8 cellular contexts compared by ENCODE assay signal in the genomic region with DNA sequence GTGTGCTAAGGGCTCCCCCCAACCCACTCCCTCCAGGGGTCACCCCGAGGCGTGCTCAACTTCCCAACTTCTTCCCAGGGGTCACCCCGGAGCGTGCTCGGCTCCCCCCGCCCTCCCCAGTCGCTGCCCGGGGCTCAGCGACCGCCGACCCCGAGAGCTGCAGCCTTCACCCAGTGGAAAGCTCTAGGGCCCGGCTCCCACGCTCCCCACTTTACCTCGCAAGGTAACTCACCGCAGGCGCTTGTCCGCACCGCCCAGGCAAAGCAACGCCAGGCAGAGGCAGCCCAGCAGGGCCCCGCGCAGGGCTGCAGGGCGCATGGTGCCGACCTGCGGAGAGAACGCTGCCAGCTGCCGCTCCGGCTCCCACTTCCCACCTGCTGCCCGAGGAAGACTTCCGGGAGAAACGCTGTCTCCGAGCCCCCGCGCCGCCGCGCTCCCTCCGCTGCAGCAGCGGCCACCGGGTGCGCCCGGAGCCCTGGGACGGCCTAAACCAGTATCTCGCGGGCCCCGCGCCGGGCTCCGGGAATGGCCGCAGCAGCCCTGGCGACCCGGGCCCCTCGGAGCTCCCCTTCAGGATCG. TPM values are rescaled to one million over a fixed set of nuclear protein-coding genes. Genes with fewer than 3 reads are reported as not detected.
DNase-seq lines count a peak whose midpoint lies in the region; ATAC-seq and TF ChIP-seq lines count a peak whose summit lies in the region.

No MANE protein-coding gene starts in this region.

- peaks cover 19% of the 10 kb centered on the region for H3K36me3 Mint-ChIP-seq in activated T-helper 2 cell treated with anti-CD3 and anti-CD28 coated beads, Interferon-gamma antibody, Interleukin-2, Interleukin-4, amounts not matched to agents 10 μg/mL and 5 μg/mL and 100 μg/mL, durations not matched to agents 14 hours and 24 hours and 36 hours (ENCODE audit: low read depth)

- no peaks in the 10 kb centered on the region for H3K9me3 Mint-ChIP-seq in activated T-helper 2 cell treated with anti-CD3 and anti-CD28 coated beads, Interferon-gamma antibody, Interleukin-2, Interleukin-4, amounts not matched to agents 10 μg/mL and 5 μg/mL and 100 μg/mL, durations not matched to agents 14 hours and 24 hours and 36 hours

- intact Hi-C loops in activated T-helper 2 cell treated with anti-CD3 and anti-CD28 coated beads, Interferon-gamma antibody, Interleukin-2, Interleukin-4, amounts not matched to agents 10 μg/mL and 5 μg/mL and 100 μg/mL, durations not matched to agents 14 hours and 24 hours and 36 hours (cut with micrococcal nuclease): loop anchor here (1.0 to 10.0 kb wide), 2 partner anchors 13 to 1329 kb away; no protein-coding TSS in a partner anchor

- no peak for TF ChIP-seq RAD21 in Ishikawa (IDR thresholded peaks at IDR 0.05; ENCODE audit: low read depth)

- peak overlapping the region; percentile 76 for H3K27ac Mint-ChIP-seq in activated T-helper 2 cell treated with anti-CD3 and anti-CD28 coated beads, Interferon-gamma antibody, Interleukin-2, Interleukin-4, amounts not matched to agents 10 μg/mL and 5 μg/mL and 100 μg/mL, durations not matched to agents 14 hours and 24 hours and 36 hours

- H3K4me1 Mint-ChIP-seq in activated T-helper 2 cell treated with anti-CD3 and anti-CD28 coated beads, Interferon-gamma antibody, Interleukin-2, Interleukin-4, amounts not matched to agents 10 μg/mL and 5 μg/mL and 100 μg/mL, durations not matched to agents 14 hours and 24 hours and 36 hours (ENCODE audit: low read depth): peaks cover 75% of the 10 kb centered on the region

- TF ChIP-seq EP300 in Ishikawa (IDR thresholded peaks at IDR 0.05; ENCODE audit: borderline replicate concordance): no peak

- no peak for TF ChIP-seq POLR2A in erythroblast (IDR thresholded peaks at IDR 0.05; ENCODE audit: low read length)

- peak; percentile 51 for DNase-seq in DMS53 treated with DMSO at 0.1 percent for 48 hours (lab: John Stamatoyannopoulos, UW; ENCODE audit: unreplicated experiment)
- no peak for DNase-seq in activated T-helper 2 cell treated with anti-CD3 and anti-CD28 coated beads, Interferon-gamma antibody, Interleukin-2, Interleukin-4, amounts not matched to agents 10 μg/mL and 5 μg/mL and 100 μg/mL, durations not matched to agents 14 hours and 24 hours and 36 hours (ENCODE audit: low spot score)
- peak; percentile 53 for DNase-seq in hepatic stellate cell (ENCODE audit: low spot score)
- DNase-seq in skeletal muscle cell (ENCODE audit: low read depth): no peak
- DNase-seq in erythroblast (lab: John Stamatoyannopoulos, UW): no peak
- no peak for DNase-seq in hippocampal formation (lab: John Stamatoyannopoulos, UW)

- peak overlapping the region; percentile 96 for H3K4me3 Mint-ChIP-seq in activated T-helper 2 cell treated with anti-CD3 and anti-CD28 coated beads, Interferon-gamma antibody, Interleukin-2, Interleukin-4, amounts not matched to agents 10 μg/mL and 5 μg/mL and 100 μg/mL, durations not matched to agents 14 hours and 24 hours and 36 hours (ENCODE audit: low read depth)

- H3K4me3 ChIP-seq in skeletal muscle cell (ENCODE audit: low read depth, low read length): peak overlapping the region; percentile 78

- peak; percentile 7 for ATAC-seq in GM21360 (IDR thresholded peaks at IDR 0.05; ENCODE audit: unreplicated experiment)

- no peaks in the 10 kb centered on the region for H3K27me3 Mint-ChIP-seq in activated T-helper 2 cell treated with anti-CD3 and anti-CD28 coated beads, Interferon-gamma antibody, Interleukin-2, Interleukin-4, amounts not matched to agents 10 μg/mL and 5 μg/mL and 100 μg/mL, durations not matched to agents 14 hours and 24 hours and 36 hours (ENCODE audit: low read depth)

TF ChIP-seq in Ishikawa, 13 proteins besides CTCF, POLR2A, EP300 and RAD21:
- TF ChIP-seq MAX (IDR thresholded peaks at IDR 0.05): peak; percentile 14; the same call in 1 of the 2 replicates
- TF ChIP-seq EGR1 (IDR thresholded peaks at IDR 0.05): no peak
- TF ChIP-seq USF1 (IDR thresholded peaks at IDR 0.05): no peak
- TF ChIP-seq NFIC (IDR thresholded peaks at IDR 0.05): no peak
- TF ChIP-seq ZBTB7A (IDR thresholded peaks at IDR 0.05; ENCODE audit: low read depth): no peak
- no peak for TF ChIP-seq FOXM1 (IDR thresholded peaks at IDR 0.05; ENCODE audit: borderline replicate concordance, low read depth)
- TF ChIP-seq TCF12 (IDR thresholded peaks at IDR 0.05; ENCODE audit: low read depth): no peak
- TF ChIP-seq CEBPB (IDR thresholded peaks at IDR 0.05): no peak

RNA-seq across cellular contexts. Expression of gene RNASET2, which starts 0.4 kb away (rescaled TPM):
- total RNA-seq in activated T-helper 2 cell treated with anti-CD3 and anti-CD28 coated beads, Interferon-gamma antibody, Interleukin-2, Interleukin-4, amounts not matched to agents 10 μg/mL and 5 μg/mL and 100 μg/mL, durations not matched to agents 14 hours and 24 hours and 36 hours: 53.4 and 56.2 TPM in 2 replicates

RNA-seq across cellular contexts. Expression of gene CEP43, which starts 43.2 kb away (rescaled TPM):
- total RNA-seq in activated T-helper 2 cell treated with anti-CD3 and anti-CD28 coated beads, Interferon-gamma antibody, Interleukin-2, Interleukin-4, amounts not matched to agents 10 μg/mL and 5 μg/mL and 100 μg/mL, durations not matched to agents 14 hours and 24 hours and 36 hours: 15.9 and 18.1 TPM in 2 replicates

Comparison
In these comparisons a context has a peak if more than half of its experiments do, and no peak if none do; other contexts are left out.
1. DNase-seq: peak in DMS53 treated with DMSO at 0.1 percent for 48 hours (single experiment) and hepatic stellate cell (single experiment); none in activated T-helper 2 cell treated with anti-CD3 and anti-CD28 coated beads, Interferon-gamma antibody, Interleukin-2, Interleukin-4, amounts not matched to agents 10 μg/mL and 5 μg/mL and 100 μg/mL, durations not matched to agents 14 hours and 24 hours and 36 hours (single experiment), skeletal muscle cell (single experiment), erythroblast (0 of 2) and hippocampal formation (0 of 2).